4 cellular contexts compared by ENCODE assay signal in the genomic region with DNA sequence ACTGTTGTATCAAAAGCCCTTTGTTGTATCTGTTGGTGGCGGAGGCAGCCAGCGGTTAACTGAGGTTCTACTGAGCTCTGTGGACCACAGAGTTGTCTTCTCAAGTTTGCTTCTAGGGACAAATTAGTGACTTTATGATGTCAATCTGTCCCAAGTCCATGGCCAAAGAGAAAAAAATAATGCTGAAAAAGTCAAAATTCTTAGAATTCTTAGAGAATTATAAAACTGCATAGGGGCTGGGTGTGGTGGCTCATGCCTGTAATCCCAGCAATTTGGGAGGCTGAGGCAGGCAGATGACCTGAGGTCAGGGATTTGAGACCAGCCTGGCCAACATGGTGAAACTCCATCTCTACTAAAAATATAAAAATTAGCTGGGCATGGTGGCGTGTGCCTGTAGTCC. TPM values are rescaled to one million over a fixed set of nuclear protein-coding genes. Genes with fewer than 3 reads are reported as not detected.
"Had no signal": no experiment of that assay in that cellular context is flagged by ENCODE, and none has a peak within 500 bp of the region (broad histone marks: within the 10 kb centered on the region; RNA-seq: fewer than 3 reads in every experiment).

No MANE protein-coding gene starts in this region.

RNA-seq across cellular contexts. Expression of a gene that starts 12.3 kb away (rescaled TPM):
- polyA plus RNA-seq: IgD-negative memory B cell had no signal

RNA-seq across cellular contexts. Expression of a gene that starts 29.1 kb away (rescaled TPM):
- polyA plus RNA-seq: HepG2, IgD-negative memory B cell, IMR-90, K562 had no signal
